Comparison of ENCODE assay signal across 9 cellular contexts in genomic region chr1:156675715-156676311, GRCh38. TPM values are rescaled to one million over a fixed set of nuclear protein-coding genes. Genes with fewer than 3 reads are reported as not detected.
DNase-seq lines count a peak whose midpoint lies in the region; ATAC-seq and TF ChIP-seq lines count a peak whose summit lies in the region.
"Had no signal": no experiment of that assay in that cellular context is flagged by ENCODE, and none has a peak within 500 bp of the region (broad histone marks: within the 10 kb centered on the region; RNA-seq: fewer than 3 reads in every experiment).

No MANE protein-coding gene starts in this region.

- peak overlapping the region; percentile 3 to 87; a peak in 3 of 4 replicates for H3K27ac ChIP-seq in SK-N-SH (ENCODE audit: low read depth in 2 of 2, low read length in 1 of 2)
- no peak overlapping the region for H3K27ac ChIP-seq in CD4-positive, alpha-beta T cell (ENCODE audit: low read depth, low read length)
- H3K27ac ChIP-seq in effector memory CD4-positive, alpha-beta T cell (ENCODE audit: insufficient read depth, low read length, poor library complexity, severe bottlenecking) = no peak overlapping the region

- peak; percentile 9 for ATAC-seq in left cardiac atrium
- ATAC-seq in GM18498 (IDR thresholded peaks at IDR 0.05; ENCODE audit: unreplicated experiment) = no peak
- ATAC-seq in CD4-positive, alpha-beta T cell (ENCODE audit: poor library complexity) = no peak

- TF ChIP-seq RAD21 in SK-N-SH (IDR thresholded peaks at IDR 0.05; ENCODE audit: low read length) = no peak

- H3K9me3 ChIP-seq in SK-N-SH = no peaks in the 10 kb centered on the region
- H3K9me3 ChIP-seq in CD4-positive, alpha-beta T cell (ENCODE audit: control insufficient read depth, low read length) = no peaks in the 10 kb centered on the region
- no peaks in the 10 kb centered on the region for H3K9me3 ChIP-seq in effector memory CD4-positive, alpha-beta T cell (ENCODE audit: control insufficient read depth, low read length)

- H3K9me3 Mint-ChIP-seq in Calu3 (ENCODE audit: low read depth, unreplicated experiment) = peaks cover 10% of the 10 kb centered on the region
- no peaks in the 10 kb centered on the region for H3K9me3 Mint-ChIP-seq in progenitor cell of endocrine pancreas (ENCODE audit: low read depth)
- H3K9me3 Mint-ChIP-seq in CD4-positive, alpha-beta T cell = no peaks in the 10 kb centered on the region

- peak overlapping the region; percentile 98 for H3K4me2 ChIP-seq in SK-N-SH

- H3K36me3 ChIP-seq in SK-N-SH (replicated peaks in 1 of 2; ENCODE audit: control insufficient read depth in 1 of 2, insufficient read depth in 2 of 2, low read length in 1 of 2) = peaks cover 12 to 26% of the 10 kb centered on the region in 2 experiments
- H3K36me3 ChIP-seq in effector memory CD4-positive, alpha-beta T cell (ENCODE audit: control insufficient read depth, insufficient read depth, low read length) = no peaks in the 10 kb centered on the region

- H3K4me1 ChIP-seq in SK-N-SH (ENCODE audit: control insufficient read depth in 1 of 2, insufficient read depth in 2 of 2, low read depth in 1 of 2, low read length in 1 of 2) = peaks cover 21 to 47% of the 10 kb centered on the region in 2 experiments; a peak in 3 of 4 replicates
- peaks cover 15% of the 10 kb centered on the region for H3K4me1 ChIP-seq in effector memory CD4-positive, alpha-beta T cell (ENCODE audit: control insufficient read depth, insufficient read depth, low read length, poor library complexity, severe bottlenecking)

- no peaks in the 10 kb centered on the region for H3K27me3 ChIP-seq in SK-N-SH (ENCODE audit: insufficient read depth)
- H3K27me3 ChIP-seq in CD4-positive, alpha-beta T cell (ENCODE audit: control insufficient read depth, insufficient read depth, low read length) = peaks cover 62% of the 10 kb centered on the region
- peaks cover 53% of the 10 kb centered on the region for H3K27me3 ChIP-seq in effector memory CD4-positive, alpha-beta T cell (replicated peaks; ENCODE audit: control insufficient read depth, insufficient read depth, low read length, poor library complexity, severe bottlenecking)

- WGBS in SK-N-SH (ENCODE audit: low lambda C conversion rate) = 8% methylated on average over 9 of the region's 14 CpGs

- peak overlapping the region; percentile 32 for H3K27ac Mint-ChIP-seq in Calu3 (ENCODE audit: unreplicated experiment)
- peak overlapping the region; percentile 72 for H3K27ac Mint-ChIP-seq in progenitor cell of endocrine pancreas
- no peak overlapping the region for H3K27ac Mint-ChIP-seq in CD4-positive, alpha-beta T cell

- POLR2A ChIA-PET in SK-N-SH (lab: Yijun Ruan, JAX) = interaction anchor here (1.0 to 3.3 kb wide), 10 partner anchors 7 to 368 kb away, joined by 3 to 36 read pairs (median 6); partner anchors contain the start of genes CRABP2, ISG20L2, METTL25B and MRPL24
- POLR2A ChIA-PET in CD4-positive, alpha-beta T cell (lab: Charles Lee) = no interaction called here

- peak overlapping the region; percentile 55 to 71 for H3K4me3 ChIP-seq in SK-N-SH (ENCODE audit: low read depth in 2 of 2, low read length in 1 of 2)
- no peak overlapping the region for H3K4me3 ChIP-seq in effector memory CD4-positive, alpha-beta T cell (ENCODE audit: insufficient read depth, low read depth, low read length, poor library complexity, severe bottlenecking)

- TF ChIP-seq CTCF in Calu3 (IDR thresholded peaks at IDR 0.05; ENCODE audit: unreplicated experiment) = no peak
- TF ChIP-seq CTCF in SK-N-SH (IDR thresholded peaks at IDR 0.05) = no peak
- TF ChIP-seq CTCF in progenitor cell of endocrine pancreas (IDR thresholded peaks at IDR 0.05; ENCODE audit: unreplicated experiment) = no peak
- no peak for TF ChIP-seq CTCF in CD4-positive, alpha-beta T cell (IDR thresholded peaks at IDR 0.05)

- intact Hi-C loops in Calu3 (cut with micrococcal nuclease; ENCODE audit: unreplicated experiment) = no loop called here
- intact Hi-C loops in left cardiac atrium (cut with DNase I) = loop anchor here in 1 of 2 donors (5.0 kb wide), 1 partner anchor 49 kb away; no protein-coding TSS in a partner anchor
- intact Hi-C loops in CD4-positive, alpha-beta T cell (cut with DNase I, micrococcal nuclease) = loop anchor here in 1 of 2 experiments (5.0 kb wide), 1 partner anchor 49 kb away; no protein-coding TSS in a partner anchor

- H3K27me3 Mint-ChIP-seq in Calu3 (ENCODE audit: unreplicated experiment) = peaks cover 78% of the 10 kb centered on the region
- H3K27me3 Mint-ChIP-seq in progenitor cell of endocrine pancreas = peaks cover 75% of the 10 kb centered on the region
- peaks cover 74% of the 10 kb centered on the region for H3K27me3 Mint-ChIP-seq in CD4-positive, alpha-beta T cell

- H3K36me3 Mint-ChIP-seq in Calu3 (ENCODE audit: insufficient read depth, unreplicated experiment) = peaks cover 20% of the 10 kb centered on the region
- H3K36me3 Mint-ChIP-seq in progenitor cell of endocrine pancreas (ENCODE audit: insufficient read depth) = peaks cover 6% of the 10 kb centered on the region
- no peaks in the 10 kb centered on the region for H3K36me3 Mint-ChIP-seq in CD4-positive, alpha-beta T cell (ENCODE audit: low read depth)

- H4K20me1 ChIP-seq in SK-N-SH (ENCODE audit: insufficient read depth) = peaks cover 10% of the 10 kb centered on the region; the same call in 1 of the 2 replicates

- H3K79me2 ChIP-seq in SK-N-SH (ENCODE audit: insufficient read depth) = peaks cover 23% of the 10 kb centered on the region

- no peaks in the 10 kb centered on the region for H3K9me2 ChIP-seq in SK-N-SH

- DNase-seq in Calu3 (no peak), SK-N-SH (peak; percentile 86), left cardiac atrium (no peak), progenitor cell of endocrine pancreas (ENCODE audit: low spot score, unreplicated experiment) (no peak)
- no peak for DNase-seq in activated CD4-positive, alpha-beta T cell treated with anti-CD3 and anti-CD28 coated beads, Interleukin-2, amount 50 U/mL, for 1 hour
- DNase-seq in CD4-positive, alpha-beta T cell = no peak
- DNase-seq in effector memory CD4-positive, alpha-beta T cell = no peak

- CTCF ChIA-PET in Calu3 (lab: Charles Lee) (interaction anchor here (0.7 to 3.0 kb wide), 6 partner anchors 10 to 57 kb away, joined by 3 to 45 read pairs (median 8); partner anchors contain the start of gene HAPLN2), SK-N-SH (lab: Yijun Ruan, JAX) (interaction anchor here (0.7 to 45.5 kb wide), 16 partner anchors 13 to 218 kb away, joined by 3 to 2702 read pairs (median 8); partner anchors contain the start of genes BCAN, CRABP2, HAPLN2 and HDGF)
- CTCF ChIA-PET in CD4-positive, alpha-beta T cell (lab: Charles Lee) = interaction anchor here (1.0 kb wide), 2 partner anchors 14 to 30 kb away, joined by 3 read pairs; no protein-coding TSS in a partner anchor

- no TSS peak for BruUV-seq in Calu3 (replicated peaks; lab: Mats Ljungman, UMichigan)

- 0 out of 4 replicates have a peak, but pooled peaks of 1 of the 2 experiments have one; percentile 6 for TF ChIP-seq EP300 in SK-N-SH (IDR thresholded peaks at IDR 0.05; ENCODE audit: borderline replicate concordance in 1 of 2, low read depth in 1 of 2, low read length in 1 of 2)

- H3K9ac ChIP-seq in SK-N-SH = peak overlapping the region; percentile 65

- H3F3A ChIP-seq in SK-N-SH (replicated peaks; ENCODE audit: insufficient read depth) = peaks cover 3% of the 10 kb centered on the region

- H3K4me3 Mint-ChIP-seq in Calu3 (ENCODE audit: low read depth, unreplicated experiment) (no peak overlapping the region), progenitor cell of endocrine pancreas (ENCODE audit: low read depth) (peak overlapping the region; percentile 59)
- no peak overlapping the region for H3K4me3 Mint-ChIP-seq in CD4-positive, alpha-beta T cell

- peak overlapping the region; percentile 27; the same call in 1 of the 2 replicates for H2AFZ ChIP-seq in SK-N-SH (ENCODE audit: low read depth)

- H3K4me1 Mint-ChIP-seq in Calu3 (ENCODE audit: low read depth, unreplicated experiment) (peaks cover 14% of the 10 kb centered on the region), progenitor cell of endocrine pancreas (ENCODE audit: low read depth) (peaks cover 12% of the 10 kb centered on the region)
- peaks cover 13% of the 10 kb centered on the region for H3K4me1 Mint-ChIP-seq in CD4-positive, alpha-beta T cell (ENCODE audit: low read depth)

TF ChIP-seq in SK-N-SH, 30 proteins besides CTCF, POLR2A, EP300 and RAD21 (continues in another document):
- TF ChIP-seq NFIC (IDR thresholded peaks at IDR 0.05; ENCODE audit: borderline replicate concordance) = no peak
- TF ChIP-seq CHD2 (IDR thresholded peaks at IDR 0.05; ENCODE audit: low read length, partially characterized antibody) = peak; percentile 79
- TF ChIP-seq TCF12 (IDR thresholded peaks at IDR 0.05) = peak; percentile 50
- TF ChIP-seq FOXJ3 (CRISPR knock-in tag; IDR thresholded peaks at IDR 0.05) = 0 out of 2 replicates have a peak, but pooled peaks have one; percentile 51

RNA-seq across cellular contexts. Expression of gene NES, which starts 1.4 kb away (rescaled TPM):
- 6.1 and 7.4 TPM in 2 replicates for total RNA-seq in Calu3 (2022)
- polyA plus RNA-seq in SK-N-SH (2012; rRNA removed) = 12.6 and 15.8 TPM in 2 replicates
- 10.5 and 12.5 TPM in 2 replicates for polyA plus RNA-seq in SK-N-SH (2012; cell fraction: cytosol; rRNA removed)
- polyA plus RNA-seq in SK-N-SH (2012; cell fraction: nucleus; rRNA removed) = 28.7 and 40.4 TPM in 2 replicates
- total RNA-seq in left cardiac atrium = 100 to 1,000 TPM; 224 to 240 TPM
- 33.9 and 39.2 TPM in 2 replicates for total RNA-seq in progenitor cell of endocrine pancreas
- not detected for total RNA-seq in CD4-positive, alpha-beta T cell
- total RNA-seq: activated CD8-positive, alpha-beta memory T cell treated with anti-CD3 and anti-CD28 coated beads for 36 hours had no signal

RNA-seq across cellular contexts. Expression of gene CRABP2, which starts 29.6 kb away (rescaled TPM):
- total RNA-seq in Calu3 (2022) (17.6 and 27.3 TPM in 2 replicates), left cardiac atrium (1 to 10 TPM; 1.5 TPM), progenitor cell of endocrine pancreas (70.4 and 125 TPM in 2 replicates)
- 13.3 and 42.1 TPM in 2 replicates for polyA plus RNA-seq in SK-N-SH (2012; rRNA removed)
- 27.0 TPM in 2 replicates for polyA plus RNA-seq in SK-N-SH (2012; cell fraction: cytosol; rRNA removed)
- polyA plus RNA-seq in SK-N-SH (2012; cell fraction: nucleus; rRNA removed) = 21.2 and 48.9 TPM in 2 replicates
- total RNA-seq in CD4-positive, alpha-beta T cell = 1 to 10 TPM; 3.2 to 4.2 TPM

RNA-seq across cellular contexts. Expression of gene BCAN, which starts 33.9 kb away (rescaled TPM):
- total RNA-seq in Calu3 (2022) (not detected in 2 replicates), left cardiac atrium (under 1 TPM; 0.29 to 0.47 TPM), progenitor cell of endocrine pancreas (not detected in 2 replicates)
- 0.13 and 0.25 TPM in 2 replicates for polyA plus RNA-seq in SK-N-SH (2012; rRNA removed)
- 0.08 and 0.25 TPM in 2 replicates for polyA plus RNA-seq in SK-N-SH (2012; cell fraction: cytosol; rRNA removed)
- polyA plus RNA-seq in SK-N-SH (2012; cell fraction: nucleus; rRNA removed) = 0.10 and 0.20 TPM in 2 replicates
- total RNA-seq in CD4-positive, alpha-beta T cell = not detected
- total RNA-seq: activated CD8-positive, alpha-beta memory T cell treated with anti-CD3 and anti-CD28 coated beads for 36 hours had no signal

RNA-seq across cellular contexts. Expression of gene METTL25B, which starts 52.5 kb away (rescaled TPM):
- total RNA-seq in Calu3 (2022) (52.7 and 63.8 TPM in 2 replicates), left cardiac atrium (10 to 100 TPM; 14.6 to 20.5 TPM), progenitor cell of endocrine pancreas (40.0 and 42.4 TPM in 2 replicates)
- polyA plus RNA-seq in SK-N-SH (2012; rRNA removed) = 20.1 and 21.2 TPM in 2 replicates
- 10.7 and 14.0 TPM in 2 replicates for polyA plus RNA-seq in SK-N-SH (2012; cell fraction: cytosol; rRNA removed)
- polyA plus RNA-seq in SK-N-SH (2012; cell fraction: nucleus; rRNA removed) = 51.7 and 72.4 TPM in 2 replicates
- total RNA-seq in CD4-positive, alpha-beta T cell = 10 to 100 TPM; 10.6 to 12.0 TPM

RNA-seq across cellular contexts. Expression of gene ISG20L2, which starts 52.8 kb away (rescaled TPM):
- total RNA-seq in Calu3 (2022) (60.9 and 61.6 TPM in 2 replicates), left cardiac atrium (10 to 100 TPM; 15.7 to 18.6 TPM), progenitor cell of endocrine pancreas (36.9 and 38.9 TPM in 2 replicates)
- 31.6 and 44.3 TPM in 2 replicates for polyA plus RNA-seq in SK-N-SH (2012; rRNA removed)
- 28.2 and 36.0 TPM in 2 replicates for polyA plus RNA-seq in SK-N-SH (2012; cell fraction: cytosol; rRNA removed)
- polyA plus RNA-seq in SK-N-SH (2012; cell fraction: nucleus; rRNA removed) = 22.9 and 32.5 TPM in 2 replicates
- 10 to 100 TPM; 44.2 to 50.9 TPM for total RNA-seq in CD4-positive, alpha-beta T cell

Comparison
In these comparisons a context has a peak if more than half of its experiments do, and no peak if none do; other contexts are left out.
1. H3K27ac ChIP-seq: peak in SK-N-SH (2 of 2); none in CD4-positive, alpha-beta T cell (single experiment) and effector memory CD4-positive, alpha-beta T cell (single experiment).
2. ATAC-seq: peak in left cardiac atrium (2 of 2); none in GM18498 (single experiment) and CD4-positive, alpha-beta T cell (single experiment).